In genomic region chr10:129105266-129105665, GRCh38 we compare ENCODE assay signal across 19 cellular contexts.
DNase-seq lines count a peak whose midpoint lies in the region; ATAC-seq, FAIRE-seq and TF ChIP-seq lines count a peak whose summit lies in the region.
"Had no signal": no experiment of that assay in that cellular context is flagged by ENCODE, and none has a peak within 500 bp of the region (broad histone marks: within the 10 kb centered on the region; RNA-seq: fewer than 3 reads in every experiment).

No MANE protein-coding gene starts in this region.

- in situ Hi-C loops in Caki2 (cut with HindIII; ENCODE audit: low pct_unique_long_range_greater_than_20kb, low sequenced_read_pairs) = no loop called here

- no peak overlapping the region for H2BK15ac ChIP-seq in mesenchymal stem cell (ENCODE audit: low read depth, poor library complexity, severe bottlenecking)

- no peaks in the 10 kb centered on the region for H3K36me3 ChIP-seq in mesenchymal stem cell (ENCODE audit: control insufficient read depth in 1 of 2, insufficient read depth in 2 of 2, low read depth in 1 of 2, low read length in 2 of 2)
- H3K36me3 ChIP-seq: SJSA1 had no signal

- no peak overlapping the region for H2AFZ ChIP-seq in mesenchymal stem cell (ENCODE audit: low read depth, low read length)

- H3K4me3 ChIP-seq in mesenchymal stem cell (ENCODE audit: insufficient read depth in 1 of 2, low read depth in 1 of 2, low read length in 2 of 2) = no peak overlapping the region
- H3K4me3 ChIP-seq: SJSA1 had no signal

- intact Hi-C loops in activated T-helper 2 cell treated with anti-CD3 and anti-CD28 coated beads, Interferon-gamma antibody, Interleukin-2, Interleukin-4, amounts not matched to agents 10 μg/mL and 5 μg/mL and 100 μg/mL, durations not matched to agents 14 hours and 24 hours and 36 hours (cut with micrococcal nuclease) = no loop called here

- H3K4ac ChIP-seq in mesenchymal stem cell (ENCODE audit: low read depth in 1 of 2, low read length in 2 of 2) = no peak overlapping the region

- no peaks in the 10 kb centered on the region for H3K79me1 ChIP-seq in mesenchymal stem cell (replicated peaks; ENCODE audit: low read length, poor library complexity, severe bottlenecking)

- H3K9ac ChIP-seq in mesenchymal stem cell (ENCODE audit: low read length) = no peak overlapping the region

- no peaks in the 10 kb centered on the region for H3K4me1 ChIP-seq in mesenchymal stem cell (ENCODE audit: control insufficient read depth, insufficient read depth, low read depth, low read length)
- H3K4me1 ChIP-seq: SJSA1 had no signal

- H2BK12ac ChIP-seq in mesenchymal stem cell (ENCODE audit: low read length in 2 of 2) = no peak overlapping the region

- no peaks in the 10 kb centered on the region for H3K36me3 Mint-ChIP-seq in chondrocyte (ENCODE audit: low read depth)
- H3K36me3 Mint-ChIP-seq in activated T-helper 2 cell treated with anti-CD3 and anti-CD28 coated beads, Interferon-gamma antibody, Interleukin-2, Interleukin-4, amounts not matched to agents 10 μg/mL and 5 μg/mL and 100 μg/mL, durations not matched to agents 14 hours and 24 hours and 36 hours (ENCODE audit: low read depth) = no peaks in the 10 kb centered on the region
- H3K36me3 Mint-ChIP-seq: immature natural killer cell had no signal

- no peak overlapping the region for H3K14ac ChIP-seq in mesenchymal stem cell (ENCODE audit: low read length in 2 of 2)

- no peak overlapping the region for H3K4me2 ChIP-seq in mesenchymal stem cell (ENCODE audit: low read length, poor library complexity, severe bottlenecking)

- no peak overlapping the region for H2BK5ac ChIP-seq in mesenchymal stem cell (ENCODE audit: low read depth, low read length, poor library complexity, severe bottlenecking)

- H3K9me3 Mint-ChIP-seq in chondrocyte (ENCODE audit: low read depth) = peaks cover 4% of the 10 kb centered on the region
- no peaks in the 10 kb centered on the region for H3K9me3 Mint-ChIP-seq in activated T-helper 2 cell treated with anti-CD3 and anti-CD28 coated beads, Interferon-gamma antibody, Interleukin-2, Interleukin-4, amounts not matched to agents 10 μg/mL and 5 μg/mL and 100 μg/mL, durations not matched to agents 14 hours and 24 hours and 36 hours
- H3K9me3 Mint-ChIP-seq: immature natural killer cell had no signal

- H2AK5ac ChIP-seq in mesenchymal stem cell (ENCODE audit: low read length, severe bottlenecking) = no peak overlapping the region

- peaks cover 10% of the 10 kb centered on the region for H3K27me3 Mint-ChIP-seq in chondrocyte (ENCODE audit: low read depth)
- H3K27me3 Mint-ChIP-seq in activated T-helper 2 cell treated with anti-CD3 and anti-CD28 coated beads, Interferon-gamma antibody, Interleukin-2, Interleukin-4, amounts not matched to agents 10 μg/mL and 5 μg/mL and 100 μg/mL, durations not matched to agents 14 hours and 24 hours and 36 hours (ENCODE audit: low read depth) = peaks cover 6% of the 10 kb centered on the region

- H3K9me3 ChIP-seq in mesenchymal stem cell (ENCODE audit: control insufficient read depth, low read length) = no peaks in the 10 kb centered on the region

- ATAC-seq in GM18868 (IDR thresholded peaks at IDR 0.05; ENCODE audit: unreplicated experiment) = no peak

- H3K4me3 Mint-ChIP-seq in chondrocyte (ENCODE audit: unreplicated experiment) = no peak overlapping the region
- no peak overlapping the region for H3K4me3 Mint-ChIP-seq in activated T-helper 2 cell treated with anti-CD3 and anti-CD28 coated beads, Interferon-gamma antibody, Interleukin-2, Interleukin-4, amounts not matched to agents 10 μg/mL and 5 μg/mL and 100 μg/mL, durations not matched to agents 14 hours and 24 hours and 36 hours (ENCODE audit: low read depth)
- H3K4me3 Mint-ChIP-seq: B cell, immature natural killer cell had no signal

- no peak overlapping the region for H2BK120ac ChIP-seq in mesenchymal stem cell (ENCODE audit: low read depth, low read length)

- no peak for TF ChIP-seq CTCF in chondrocyte (IDR thresholded peaks at IDR 0.05)

- peaks cover 37% of the 10 kb centered on the region for H3K4me1 Mint-ChIP-seq in chondrocyte (ENCODE audit: low read depth)
- peaks cover 51% of the 10 kb centered on the region for H3K4me1 Mint-ChIP-seq in activated T-helper 2 cell treated with anti-CD3 and anti-CD28 coated beads, Interferon-gamma antibody, Interleukin-2, Interleukin-4, amounts not matched to agents 10 μg/mL and 5 μg/mL and 100 μg/mL, durations not matched to agents 14 hours and 24 hours and 36 hours (ENCODE audit: low read depth)
- H3K4me1 Mint-ChIP-seq: B cell had no signal

- H4K91ac ChIP-seq in mesenchymal stem cell (ENCODE audit: low read length) = no peak overlapping the region

- H3K27me3 ChIP-seq in mesenchymal stem cell (ENCODE audit: control insufficient read depth in 1 of 2, insufficient read depth in 1 of 2, low read length in 2 of 2) = peaks cover 0 to 9% of the 10 kb centered on the region in 2 experiments
- H3K27me3 ChIP-seq: SJSA1 had no signal

- peak overlapping the region; percentile 87 for H3K27ac Mint-ChIP-seq in chondrocyte (ENCODE audit: unreplicated experiment)
- H3K27ac Mint-ChIP-seq in activated T-helper 2 cell treated with anti-CD3 and anti-CD28 coated beads, Interferon-gamma antibody, Interleukin-2, Interleukin-4, amounts not matched to agents 10 μg/mL and 5 μg/mL and 100 μg/mL, durations not matched to agents 14 hours and 24 hours and 36 hours = no peak overlapping the region
- H3K27ac Mint-ChIP-seq: B cell, immature natural killer cell had no signal

- no peak overlapping the region for H3K18ac ChIP-seq in mesenchymal stem cell (ENCODE audit: low read depth in 1 of 2, low read length in 2 of 2)

- no peak overlapping the region for H4K8ac ChIP-seq in mesenchymal stem cell (ENCODE audit: low read length)

- WGBS in mesenchymal stem cell = no CpG with 5 or more reads among the region's 2 CpGs

- no peak overlapping the region for H3K23ac ChIP-seq in mesenchymal stem cell (ENCODE audit: low read length in 2 of 2)

- DNase-seq in AG08395 (ENCODE audit: low spot score) = peak; percentile 34
- DNase-seq in Caki2 (ENCODE audit: low read depth) = peak; percentile 45
- DNase-seq in chondrocyte (ENCODE audit: low spot score) = no peak
- DNase-seq in mesenchymal stem cell = peak; percentile 42
- no peak for DNase-seq in activated T-helper 2 cell treated with anti-CD3 and anti-CD28 coated beads, Interferon-gamma antibody, Interleukin-2, Interleukin-4, amounts not matched to agents 10 μg/mL and 5 μg/mL and 100 μg/mL, durations not matched to agents 14 hours and 24 hours and 36 hours (ENCODE audit: low spot score)
- DNase-seq in DMS53 (lab: John Stamatoyannopoulos, UW) = no peak
- no peak for DNase-seq in GM19239 (ENCODE audit: insufficient read length, low spot score)
- DNase-seq: activated CD4-positive, alpha-beta T cell treated with anti-CD3 and anti-CD28 coated beads for 1 hour; cerebellar nuclear complex; DND-41; glutamatergic neuron; immature natural killer cell; NCI-H2029; NCI-H510A treated with DMSO at 0.1 percent for 48 hours; stimulated activated CD4-positive, alpha-beta T cell treated with anti-CD3 and anti-CD28 coated beads, Interleukin-2, amount 100 ng/mL, for 24 hours; T-helper 9 cell had no signal

- no peak for FAIRE-seq in GM19239 (lab: Jason Lieb, UNC)

- H3K27ac ChIP-seq in mesenchymal stem cell (ENCODE audit: low read length, poor library complexity, severe bottlenecking) = no peak overlapping the region
- H3K27ac ChIP-seq: SJSA1 had no signal

Comparison
In these comparisons a context has a peak if more than half of its experiments do, and no peak if none do; other contexts are left out.
1. DNase-seq: peak in AG08395 (single experiment), Caki2 (single experiment) and mesenchymal stem cell (single experiment); none in chondrocyte (single experiment), activated T-helper 2 cell treated with anti-CD3 and anti-CD28 coated beads, Interferon-gamma antibody, Interleukin-2, Interleukin-4, amounts not matched to agents 10 μg/mL and 5 μg/mL and 100 μg/mL, durations not matched to agents 14 hours and 24 hours and 36 hours (single experiment), DMS53 (single experiment) and GM19239 (single experiment).